In genomic region chr10:5534880-5535856, GRCh38 we compare ENCODE assay signal across 13 cellular contexts. TPM values are rescaled to one million over a fixed set of nuclear protein-coding genes. Genes with fewer than 3 reads are reported as not detected.
A peak's percentile ranks its signal among the peaks of the same experiment; 100 is the strongest.
DNase-seq lines count a peak whose midpoint lies in the region; ATAC-seq, FAIRE-seq and TF ChIP-seq lines count a peak whose summit lies in the region.
"Had no signal": no experiment of that assay in that cellular context is flagged by ENCODE, and none has a peak within 500 bp of the region (broad histone marks: within the 10 kb centered on the region; RNA-seq: fewer than 3 reads in every experiment).

No MANE protein-coding gene starts in this region.

- no peak overlapping the region for H3K4me2 ChIP-seq in endothelial cell of umbilical vein (ENCODE audit: insufficient read depth, low read length)
- H3K4me2 ChIP-seq: BLaER1 had no signal

- H3K27me3 ChIP-seq in endothelial cell of umbilical vein (ENCODE audit: control insufficient read depth in 2 of 2, insufficient read depth in 2 of 2, low read length in 2 of 2), result no peaks in the 10 kb centered on the region
- H3K27me3 ChIP-seq: BLaER1 had no signal

- CTCF ChIA-PET in endothelial cell of umbilical vein (lab: Charles Lee), result no interaction called here

- no peak overlapping the region for H2AFZ ChIP-seq in endothelial cell of umbilical vein (ENCODE audit: low read depth, low read length)

- ATAC-seq in GM19328 (IDR thresholded peaks at IDR 0.05; ENCODE audit: unreplicated experiment) (no peak), natural killer cell (no peak), HG02759 (IDR thresholded peaks at IDR 0.05; ENCODE audit: unreplicated experiment) (no peak)

- H3K9ac ChIP-seq in endothelial cell of umbilical vein (replicated peaks; ENCODE audit: extremely low read depth, insufficient read depth, low read length), result no peak overlapping the region
- H3K9ac ChIP-seq: BLaER1 had no signal

- no peaks in the 10 kb centered on the region for H3K36me3 Mint-ChIP-seq in natural killer cell

- H3K4me1 ChIP-seq in endothelial cell of umbilical vein (ENCODE audit: control insufficient read depth, extremely low read depth, insufficient read depth, low read length), result peaks cover 5% of the 10 kb centered on the region

- peak; percentile 85 for DNase-seq in AG09309 (ENCODE audit: low read depth)
- peak; percentile 80 for DNase-seq in NB4 (ENCODE audit: low read depth)
- DNase-seq in endothelial cell of umbilical vein (ENCODE audit: low read depth, low spot score), result no peak
- peak; percentile 40 for DNase-seq in myocyte (ENCODE audit: low read depth)
- DNase-seq in natural killer cell, result no peak
- DNase-seq in hypothalamus (lab: John Stamatoyannopoulos, UW), result no peak
- DNase-seq: cerebellar nuclear complex, NCI-H526, nephron progenitor cell, T-helper 2 cell had no signal

- H3K9me3 ChIP-seq in endothelial cell of umbilical vein (replicated peaks; ENCODE audit: control insufficient read depth, insufficient read depth, low read length), result no peaks in the 10 kb centered on the region

- H3K27ac ChIP-seq in endothelial cell of umbilical vein (ENCODE audit: insufficient read depth, low read depth, low read length), result no peak overlapping the region
- H3K27ac ChIP-seq: BLaER1 had no signal

- no peaks in the 10 kb centered on the region for H4K20me1 ChIP-seq in endothelial cell of umbilical vein (replicated peaks; ENCODE audit: control insufficient read depth, extremely low read depth, insufficient read depth, low read length)
- H4K20me1 ChIP-seq: BLaER1 had no signal

- no peak overlapping the region for H3K4me3 Mint-ChIP-seq in natural killer cell
- H3K4me3 Mint-ChIP-seq: nephron progenitor cell had no signal

- peak; percentile 28 for FAIRE-seq in endothelial cell of umbilical vein (lab: Jason Lieb, UNC)

- no peaks in the 10 kb centered on the region for H3K36me3 ChIP-seq in endothelial cell of umbilical vein (ENCODE audit: control insufficient read depth in 2 of 2, extremely low read depth in 1 of 2, insufficient read depth in 2 of 2, low read length in 2 of 2)
- H3K36me3 ChIP-seq: BLaER1 had no signal

- no peaks in the 10 kb centered on the region for H3K4me1 Mint-ChIP-seq in natural killer cell

- no peak overlapping the region for H3K27ac Mint-ChIP-seq in natural killer cell
- H3K27ac Mint-ChIP-seq: nephron progenitor cell had no signal

- intact Hi-C loops in endothelial cell of umbilical vein (cut with micrococcal nuclease) (no loop called here), natural killer cell (cut with micrococcal nuclease) (no loop called here)

- H3K9me3 Mint-ChIP-seq in natural killer cell, result no peaks in the 10 kb centered on the region

- POLR2A ChIA-PET in endothelial cell of umbilical vein (lab: Charles Lee), result no interaction called here

- H3K79me2 ChIP-seq in endothelial cell of umbilical vein (ENCODE audit: control insufficient read depth, insufficient read depth, low read length), result no peaks in the 10 kb centered on the region

- H3K4me3 ChIP-seq in AG09309 (ENCODE audit: control insufficient read depth, low read depth, low read length) (no peak overlapping the region), NB4 (ENCODE audit: low read depth, low read length) (no peak overlapping the region), endothelial cell of umbilical vein (replicated peaks in 1 of 3; ENCODE audit: insufficient read depth in 1 of 3, low read depth in 1 of 3, low read length in 3 of 3) (no peak overlapping the region)
- H3K4me3 ChIP-seq: BLaER1 had no signal

- TF ChIP-seq CTCF in AG09309 (IDR thresholded peaks at IDR 0.05; ENCODE audit: control insufficient read depth, insufficient read depth, low read depth, low read length, missing control alignments) (no peak), NB4 (IDR thresholded peaks at IDR 0.05; ENCODE audit: low read depth, low read length) (no peak), endothelial cell of umbilical vein (IDR thresholded peaks at IDR 0.05; ENCODE audit: extremely low read depth in 1 of 2, insufficient read depth in 1 of 2, low read depth in 1 of 2, low read length in 2 of 2) (no peak), natural killer cell (IDR thresholded peaks at IDR 0.05) (no peak)

- H3K9me1 ChIP-seq in endothelial cell of umbilical vein (replicated peaks; ENCODE audit: control insufficient read depth, extremely low read depth, insufficient read depth, low read length), result no peaks in the 10 kb centered on the region

- dilution Hi-C loops in endothelial cell of umbilical vein (cut with MboI; ENCODE audit: extremely low pct_ligation_motif_present, low sequenced_read_pairs), result no loop called here

- H3K27me3 Mint-ChIP-seq in natural killer cell (ENCODE audit: low read depth in 2 of 2), result peaks cover under 1 to 6% of the 10 kb centered on the region in 2 donors

- no TSS peak for BruUV-seq in endothelial cell of umbilical vein (replicated peaks; lab: Mats Ljungman, UMichigan)

- TF ChIP-seq POLR2A in NB4 (IDR thresholded peaks at IDR 0.05; ENCODE audit: extremely low read depth, insufficient read length) (no peak), endothelial cell of umbilical vein (IDR thresholded peaks at IDR 0.05; ENCODE audit: low read depth, low read length) (no peak)

TF ChIP-seq in endothelial cell of umbilical vein, 7 proteins besides CTCF, POLR2A, EP300 and RAD21:
- no peak for TF ChIP-seq GATA2 (IDR thresholded peaks at IDR 0.05; ENCODE audit: insufficient read depth, insufficient read length, low read depth, low read length)
- no peak for TF ChIP-seq POLR2AphosphoS5 (IDR thresholded peaks at IDR 0.05; ENCODE audit: insufficient read depth, low read depth, low read length)
- TF ChIP-seq FOS (IDR thresholded peaks at IDR 0.05; ENCODE audit: borderline replicate concordance, insufficient read depth, low read length), result no peak
- no peak for TF ChIP-seq JUN (IDR thresholded peaks at IDR 0.05; ENCODE audit: borderline replicate concordance, insufficient read depth, insufficient read length, low read depth)
- TF ChIP-seq MYC (IDR thresholded peaks at IDR 0.05; ENCODE audit: low read depth, low read length), result no peak
- TF ChIP-seq EZH2 (IDR thresholded peaks at IDR 0.05; ENCODE audit: borderline replicate concordance, low read depth, low read length, severe bottlenecking), result no peak
- no peak for TF ChIP-seq MAX (IDR thresholded peaks at IDR 0.05; ENCODE audit: insufficient read depth, insufficient read length)

RNA-seq across cellular contexts. Expression of gene CALML3, which starts 10.4 kb away (rescaled TPM):
- not detected in 2 replicates for total RNA-seq in endothelial cell of umbilical vein
- not detected in 2 replicates for polyA plus RNA-seq in endothelial cell of umbilical vein
- not detected in 2 replicates for polyA plus RNA-seq in endothelial cell of umbilical vein (2011; cell fraction: cytosol; rRNA removed)
- polyA plus RNA-seq in endothelial cell of umbilical vein (2011; cell fraction: nucleus; rRNA removed), result not detected in 2 replicates
- not detected in 2 replicates for polyA plus RNA-seq in endothelial cell of umbilical vein (2012)
- not detected in 2 replicates for polyA minus RNA-seq in endothelial cell of umbilical vein
- not detected for polyA minus RNA-seq in endothelial cell of umbilical vein (2011; cell fraction: cytosol; rRNA and poly(A)+ RNA removed)
- polyA minus RNA-seq in endothelial cell of umbilical vein (2011; cell fraction: nucleus; rRNA and poly(A)+ RNA removed), result not detected in 2 replicates
- not detected in 2 replicates for total RNA-seq in myocyte
- polyA plus RNA-seq in myocyte (2012), result not detected
- total RNA-seq in natural killer cell, result not detected

RNA-seq across cellular contexts. Expression of gene CALML5, which starts 35.8 kb away (rescaled TPM):
- not detected in 2 replicates for total RNA-seq in endothelial cell of umbilical vein
- not detected in 2 replicates for polyA plus RNA-seq in endothelial cell of umbilical vein
- not detected in 2 replicates for polyA plus RNA-seq in endothelial cell of umbilical vein (2011; cell fraction: cytosol; rRNA removed)
- not detected in 2 replicates for polyA plus RNA-seq in endothelial cell of umbilical vein (2011; cell fraction: nucleus; rRNA removed)
- not detected in 2 replicates for polyA plus RNA-seq in endothelial cell of umbilical vein (2012)
- polyA minus RNA-seq in endothelial cell of umbilical vein, result not detected in 2 replicates
- polyA minus RNA-seq in endothelial cell of umbilical vein (2011; cell fraction: cytosol; rRNA and poly(A)+ RNA removed), result not detected
- polyA minus RNA-seq in endothelial cell of umbilical vein (2011; cell fraction: nucleus; rRNA and poly(A)+ RNA removed), result not detected in 2 replicates
- total RNA-seq in myocyte, result not detected in 2 replicates
- polyA plus RNA-seq in myocyte (2012), result not detected
- not detected for total RNA-seq in natural killer cell

Comparison
In these comparisons a context has a peak if more than half of its experiments do, and no peak if none do; other contexts are left out.
1. DNase-seq: peak in AG09309 (single experiment), NB4 (single experiment) and myocyte (single experiment); none in endothelial cell of umbilical vein (single experiment), natural killer cell (single experiment) and hypothalamus (0 of 51).